1 cellular context compared by ENCODE assay signal in genomic region chr1:34199927-34200326, GRCh38.
TF ChIP-seq lines count a peak whose summit lies in the region.

No MANE protein-coding gene starts in this region.

TF ChIP-seq in A549, 52 proteins besides CTCF, POLR2A, EP300 and RAD21:
- TF ChIP-seq ZSCAN20 (CRISPR knock-in tag; IDR thresholded peaks at IDR 0.05) (no peak), CHD4 (IDR thresholded peaks at IDR 0.05; ENCODE audit: borderline replicate concordance) (no peak), PHF8 (IDR thresholded peaks at IDR 0.05; ENCODE audit: borderline replicate concordance, low read depth) (no peak), CHD2 (IDR thresholded peaks at IDR 0.05; ENCODE audit: low read length, partially characterized antibody) (no peak), EHMT2 (IDR thresholded peaks at IDR 0.05; ENCODE audit: low read depth) (no peak), SMC3 (IDR thresholded peaks at IDR 0.05) (no peak), E2F6 (IDR thresholded peaks at IDR 0.05; ENCODE audit: borderline replicate concordance, low read depth) (no peak), RFX5 (IDR thresholded peaks at IDR 0.05) (no peak), TFCP2L1 (CRISPR knock-in tag; IDR thresholded peaks at IDR 0.05) (no peak), HOXB13 (CRISPR knock-in tag; IDR thresholded peaks at IDR 0.05; ENCODE audit: low read depth) (no peak), REST (IDR thresholded peaks at IDR 0.05) (no peak)
